In the genomic region with DNA sequence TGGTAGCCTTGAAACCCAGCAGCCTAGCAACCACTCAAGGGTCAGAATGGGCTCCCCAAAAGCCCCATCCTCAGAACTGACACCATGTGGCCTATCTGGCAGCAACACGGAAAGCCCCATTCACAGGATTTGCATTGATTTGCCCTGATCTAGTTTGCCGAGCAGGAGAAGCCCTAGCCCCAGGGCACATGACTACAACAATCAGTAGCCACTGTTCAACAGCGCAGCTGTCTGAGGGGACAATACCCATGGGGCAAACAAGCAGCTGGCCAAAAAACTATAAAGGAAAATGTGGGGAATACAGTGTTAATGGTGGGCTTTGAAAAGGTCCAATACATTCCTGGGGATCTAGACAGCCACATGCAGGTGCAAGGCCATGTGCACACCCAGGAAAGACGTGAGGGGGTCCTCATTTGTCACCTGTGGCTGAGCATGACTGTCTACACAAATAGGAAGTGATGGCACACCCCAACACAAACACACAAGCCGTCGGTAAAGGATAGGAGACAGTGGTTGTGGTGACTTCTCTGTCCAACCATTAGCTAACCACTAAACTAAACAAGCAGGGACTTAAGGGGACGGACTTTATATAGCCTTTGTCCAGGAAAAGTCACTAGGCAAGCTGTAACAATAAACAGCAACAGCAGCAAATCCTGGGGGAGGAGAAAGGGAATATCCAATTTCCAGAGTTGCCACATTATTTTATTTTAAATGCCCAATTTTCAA, we compare ENCODE assay signal across 9 cellular contexts.
DNase-seq lines count a peak whose midpoint lies in the region; ATAC-seq and TF ChIP-seq lines count a peak whose summit lies in the region.
"Had no signal": no experiment of that assay in that cellular context is flagged by ENCODE, and none has a peak within 500 bp of the region (broad histone marks: within the 10 kb centered on the region; RNA-seq: fewer than 3 reads in every experiment).

No MANE protein-coding gene starts in this region.

- no peak overlapping the region for H3K27ac ChIP-seq in GM23248
- H3K27ac ChIP-seq: epithelial cell of prostate had no signal

- in situ Hi-C loops in GM23248 (cut with MboI): no loop called here
- in situ Hi-C loops in HAP-1 (cut with MboI; ENCODE audit: low sequenced_read_pairs): no loop called here

- H4K20me1 ChIP-seq in GM23248 (ENCODE audit: insufficient read depth): no peaks in the 10 kb centered on the region

- peak overlapping the region; percentile 84 to 91 (median 84) for H3K27ac Mint-ChIP-seq in IgD-negative memory B cell
- H3K27ac Mint-ChIP-seq in nephron: peak overlapping the region in 2 of 3 experiments; percentile 11 to 58

- H3K36me3 ChIP-seq in GM23248 (ENCODE audit: low read depth) (peaks cover 9% of the 10 kb centered on the region), HAP-1 (replicated peaks) (peaks cover 20% of the 10 kb centered on the region)

- H3K4me1 ChIP-seq in GM23248 (ENCODE audit: insufficient read depth) (no peaks in the 10 kb centered on the region), HAP-1 (no peaks in the 10 kb centered on the region)

- H3K9me3 ChIP-seq in GM23248 (ENCODE audit: low read depth): no peaks in the 10 kb centered on the region
- peaks cover 2% of the 10 kb centered on the region; the same call in 1 of the 2 replicates for H3K9me3 ChIP-seq in HAP-1

- H3K4me1 Mint-ChIP-seq in IgD-negative memory B cell (peaks cover 36 to 46% (median 46%) of the 10 kb centered on the region in 3 donors), nephron (peaks cover 3% of the 10 kb centered on the region)

- H3K9ac ChIP-seq in GM23248: no peak overlapping the region

- peak; percentile 34 for ATAC-seq in GM18858 (IDR thresholded peaks at IDR 0.05; ENCODE audit: unreplicated experiment)

- H3K27me3 ChIP-seq in GM23248 (replicated peaks; ENCODE audit: insufficient read depth) (no peaks in the 10 kb centered on the region), HAP-1 (ENCODE audit: low read depth) (no peaks in the 10 kb centered on the region)

- H3K36me3 Mint-ChIP-seq in IgD-negative memory B cell: peaks cover 22% of the 10 kb centered on the region
- peaks cover 88% of the 10 kb centered on the region for H3K36me3 Mint-ChIP-seq in nephron (ENCODE audit: low read depth)

- H3K4me3 Mint-ChIP-seq in IgD-negative memory B cell: peak overlapping the region; percentile 30 to 83 (median 64)
- H3K4me3 Mint-ChIP-seq in nephron: no peak overlapping the region

- no peaks in the 10 kb centered on the region for H3K79me2 ChIP-seq in GM23248 (ENCODE audit: insufficient read depth)

- H3K4me2 ChIP-seq in GM23248 (ENCODE audit: unreplicated experiment): no peak overlapping the region

- H3K9me2 ChIP-seq in GM23248 (ENCODE audit: insufficient read depth): no peaks in the 10 kb centered on the region

- no peak for TF ChIP-seq CTCF in nephron (IDR thresholded peaks at IDR 0.05; ENCODE audit: unreplicated experiment in 3 of 3)

- H3K27me3 Mint-ChIP-seq in IgD-negative memory B cell (no peaks in the 10 kb centered on the region), nephron (ENCODE audit: low read depth) (peaks cover 3% of the 10 kb centered on the region)

- H3K9me3 Mint-ChIP-seq in IgD-negative memory B cell (peaks cover 0 to 3% (median 3%) of the 10 kb centered on the region in 3 donors), nephron (peaks cover 11% of the 10 kb centered on the region)

- H3K4me3 ChIP-seq in GM23248 (no peak overlapping the region), HAP-1 (no peak overlapping the region)

- no peaks in the 10 kb centered on the region for H3F3A ChIP-seq in GM23248 (ENCODE audit: insufficient read depth)

- peak; percentile 67 for DNase-seq in H4 (ENCODE audit: low spot score)
- no peak for DNase-seq in NCI-H1436 treated with DMSO at 0.1 percent for 48 hours (lab: John Stamatoyannopoulos, UW)
- no peak for DNase-seq in GM23248
- no peak for DNase-seq in NCI-H2107 (lab: John Stamatoyannopoulos, UW)
- DNase-seq in HAP-1 (ENCODE audit: low spot score in 2 of 2): no peak

- WGBS in GM23248 (ENCODE audit: low coverage in 1 of 2, low lambda C conversion rate in 2 of 2, missing lambda C conversion rate in 2 of 2), 2 experiments: 68 to 71% methylated on average over 7 of the region's 7 CpGs

- H2AFZ ChIP-seq in GM23248: no peak overlapping the region

Comparison
In these comparisons a context has a peak if more than half of its experiments do, and no peak if none do; other contexts are left out.
1. H3K4me3 Mint-ChIP-seq: peak in IgD-negative memory B cell (4 of 4); none in nephron (0 of 3).